9 cellular contexts compared by ENCODE assay signal in the genomic region with DNA sequence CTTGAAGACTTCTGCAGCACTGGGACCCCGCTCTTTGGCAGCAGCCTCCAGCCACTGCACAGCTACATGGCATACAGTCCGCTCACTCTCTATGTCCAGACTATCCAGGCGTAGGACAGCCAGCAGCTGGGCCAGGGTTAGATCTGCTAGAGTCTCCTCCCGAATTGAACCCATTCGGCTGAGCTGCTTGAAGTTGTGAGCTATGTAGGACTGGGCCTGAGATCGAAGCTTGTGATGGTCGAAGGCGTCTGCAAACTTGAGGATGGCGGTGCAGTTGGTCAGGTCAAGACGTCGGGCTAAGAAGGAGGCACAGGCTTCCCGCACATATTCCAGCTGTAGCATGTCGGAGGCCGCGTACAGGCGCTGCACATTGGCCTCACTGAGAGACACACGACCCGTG. TPM values are rescaled to one million over a fixed set of nuclear protein-coding genes. Genes with fewer than 3 reads are reported as not detected.
DNase-seq lines count a peak whose midpoint lies in the region; ATAC-seq and TF ChIP-seq lines count a peak whose summit lies in the region.
"Had no signal": no experiment of that assay in that cellular context is flagged by ENCODE, and none has a peak within 500 bp of the region (broad histone marks: within the 10 kb centered on the region; RNA-seq: fewer than 3 reads in every experiment).

No MANE protein-coding gene starts in this region.

- peak overlapping the region; percentile 94 for H3K4me3 Mint-ChIP-seq in neural crest cell

- no peaks in the 10 kb centered on the region for H4K20me1 ChIP-seq in BLaER1 treated with 17β-estradiol and CSF1 and Interleukin-3, amounts not matched to agents 10 nM and 100 nM

- peak overlapping the region; percentile 61 to 74 (median 67); a peak in 15 of 20 replicates for H3K4me3 ChIP-seq in BLaER1 treated with 17β-estradiol and CSF1 and Interleukin-3, amounts not matched to agents 10 nM and 100 nM
- H3K4me3 ChIP-seq in LNCaP clone FGC (ENCODE audit: low read depth, low read length), result peak overlapping the region; percentile 78
- H3K4me3 ChIP-seq in duodenal mucosa (ENCODE audit: low read depth in 1 of 2, low read length in 2 of 2), result peak overlapping the region; percentile 87 to 95

- H3K4me1 Mint-ChIP-seq in neural crest cell, result peaks cover 23% of the 10 kb centered on the region

- DNase-seq in LNCaP clone FGC (ENCODE audit: low read depth), result no peak
- no peak for DNase-seq in neural crest cell (ENCODE audit: low read depth, low spot score)
- no peak for DNase-seq in DMS114 treated with DMSO at 0.1 percent for 48 hours (lab: John Stamatoyannopoulos, UW; ENCODE audit: unreplicated experiment)
- DNase-seq in GDM1 (lab: John Stamatoyannopoulos, UW), result no peak
- no peak for DNase-seq in SIG-M5 (lab: John Stamatoyannopoulos, UW)
- DNase-seq: NK-92 treated with Interleukin-12 subunit alpha and Interleukin-12 subunit beta, amount 100 ng/mL, for 24 hours had no signal

- H3K27ac Mint-ChIP-seq in neural crest cell (ENCODE audit: unreplicated experiment), result peak overlapping the region; percentile 88

- peaks cover 0 to 31% (median 26%) of the 10 kb centered on the region in 11 experiments; a peak in 18 of 22 replicates for H3K9me3 ChIP-seq in BLaER1 treated with 17β-estradiol and CSF1 and Interleukin-3, amounts not matched to agents 10 nM and 100 nM (replicated peaks in 1 of 11)
- no peaks in the 10 kb centered on the region for H3K9me3 ChIP-seq in duodenal mucosa (ENCODE audit: control insufficient read depth in 1 of 2, low read length in 2 of 2)

- no peaks in the 10 kb centered on the region for H3K27me3 ChIP-seq in BLaER1 treated with 17β-estradiol and CSF1 and Interleukin-3, amounts not matched to agents 10 nM and 100 nM
- no peaks in the 10 kb centered on the region for H3K27me3 ChIP-seq in duodenal mucosa (ENCODE audit: control insufficient read depth in 1 of 2, insufficient read depth in 2 of 2, low read length in 2 of 2)

- H3K27ac ChIP-seq in BLaER1 treated with 17β-estradiol and CSF1 and Interleukin-3, amounts not matched to agents 10 nM and 100 nM, result peak overlapping the region in 6 of 11 experiments; percentile 78 to 90 (median 84); a peak in 6 of 22 replicates
- H3K27ac ChIP-seq in duodenal mucosa (ENCODE audit: low read depth, low read length), result no peak overlapping the region

- no peak for TF ChIP-seq CTCF in LNCaP clone FGC (IDR thresholded peaks at IDR 0.05; ENCODE audit: control insufficient read depth, extremely low read depth, insufficient read depth)
- TF ChIP-seq CTCF in neural crest cell (conservative IDR thresholded peaks at IDR 0.05), result no peak

- peaks cover 0 to 16% (median 9%) of the 10 kb centered on the region in 11 experiments; a peak in 10 of 22 replicates for H3K36me3 ChIP-seq in BLaER1 treated with 17β-estradiol and CSF1 and Interleukin-3, amounts not matched to agents 10 nM and 100 nM
- peaks cover 0 to 4% of the 10 kb centered on the region in 2 donors for H3K36me3 ChIP-seq in duodenal mucosa (ENCODE audit: control insufficient read depth in 1 of 2, insufficient read depth in 2 of 2, low read length in 2 of 2)

- no peak for ATAC-seq in GM18907 (IDR thresholded peaks at IDR 0.05; ENCODE audit: unreplicated experiment)

- H3K9me3 Mint-ChIP-seq in neural crest cell, result peaks cover 17% of the 10 kb centered on the region

- peak overlapping the region; percentile 70 to 97 (median 81); a peak in 21 of 22 replicates for H3K4me2 ChIP-seq in BLaER1 treated with 17β-estradiol and CSF1 and Interleukin-3, amounts not matched to agents 10 nM and 100 nM

- peak overlapping the region in 2 of 11 experiments; percentile 81 to 89; a peak in 1 of 22 replicates for H3K9ac ChIP-seq in BLaER1 treated with 17β-estradiol and CSF1 and Interleukin-3, amounts not matched to agents 10 nM and 100 nM
- no peak overlapping the region for H3K9ac ChIP-seq in duodenal mucosa (ENCODE audit: low read depth in 1 of 2, low read length in 2 of 2)

- peaks cover 4 to 21% (median 13%) of the 10 kb centered on the region in 10 experiments; a peak in 13 of 20 replicates for H3K4me1 ChIP-seq in BLaER1 treated with 17β-estradiol and CSF1 and Interleukin-3, amounts not matched to agents 10 nM and 100 nM
- H3K4me1 ChIP-seq in duodenal mucosa (ENCODE audit: control insufficient read depth in 1 of 2, insufficient read depth in 2 of 2, low read length in 2 of 2), result peaks cover 9 to 13% of the 10 kb centered on the region in 2 donors

- H3K27me3 Mint-ChIP-seq in neural crest cell (ENCODE audit: low read depth), result no peaks in the 10 kb centered on the region

- peaks cover 37% of the 10 kb centered on the region for H3K36me3 Mint-ChIP-seq in neural crest cell (ENCODE audit: low read depth)

RNA-seq across cellular contexts. Expression of a gene that starts 0.9 kb away (rescaled TPM):
- 14.3 and 14.7 TPM in 2 replicates for total RNA-seq in neural crest cell
